11 cellular contexts compared by ENCODE assay signal in genomic region chr1:37537378-37537777, GRCh38. TPM values are rescaled to one million over a fixed set of nuclear protein-coding genes. Genes with fewer than 3 reads are reported as not detected.
A peak's percentile ranks its signal among the peaks of the same experiment; 100 is the strongest.
DNase-seq lines count a peak whose midpoint lies in the region; ATAC-seq, FAIRE-seq and TF ChIP-seq lines count a peak whose summit lies in the region.
"Had no signal": no experiment of that assay in that cellular context is flagged by ENCODE, and none has a peak within 500 bp of the region (broad histone marks: within the 10 kb centered on the region; RNA-seq: fewer than 3 reads in every experiment).

No MANE protein-coding gene starts in this region.

- CTCF ChIA-PET in A673 (lab: Charles Lee), result interaction anchor here (1.0 kb wide), 1 partner anchor 23 kb away, joined by 3 read pairs; the partner anchor contains the start of gene MEAF6

- intact Hi-C loops in A673 (cut with micrococcal nuclease; ENCODE audit: unreplicated experiment), result no loop called here
- intact Hi-C loops in kidney (cut with DNase I), result no loop called here

- no peak overlapping the region for H3K4me2 ChIP-seq in hepatocyte

- no peak overlapping the region for H2AFZ ChIP-seq in hepatocyte

- no peaks in the 10 kb centered on the region for H3K27me3 Mint-ChIP-seq in activated naive CD8-positive, alpha-beta T cell treated with anti-CD3 and anti-CD28 coated beads for 36 hours

- no peak for TF ChIP-seq CTCF in A673 (conservative IDR thresholded peaks at IDR 0.05; ENCODE audit: low read depth, low read length)
- TF ChIP-seq CTCF in HFF-Myc (IDR thresholded peaks at IDR 0.05; ENCODE audit: low read depth, low read length, missing control alignments), result no peak
- no peak for TF ChIP-seq CTCF in hepatocyte (IDR thresholded peaks at IDR 0.05; ENCODE audit: poor library complexity)
- no peak for TF ChIP-seq CTCF in kidney (IDR thresholded peaks at IDR 0.05; ENCODE audit: borderline replicate concordance, extremely low read depth, insufficient read depth)
- no peak for TF ChIP-seq CTCF in tibial nerve (IDR thresholded peaks at IDR 0.05)

- TF ChIP-seq POLR2A in tibial nerve (IDR thresholded peaks at IDR 0.05), result no peak

- no peaks in the 10 kb centered on the region for H4K20me1 ChIP-seq in hepatocyte (ENCODE audit: insufficient read depth, poor library complexity, severe bottlenecking)

- H3K27me3 ChIP-seq in A673 (replicated peaks; ENCODE audit: insufficient read depth, low read depth, low read length, poor library complexity) (no peaks in the 10 kb centered on the region), hepatocyte (no peaks in the 10 kb centered on the region), tibial nerve (no peaks in the 10 kb centered on the region)

- TSS peak; percentile 28 for BruUV-seq in A673 (replicated peaks; lab: Mats Ljungman, UMichigan)

- no peak overlapping the region for H3K27ac ChIP-seq in A673 (ENCODE audit: low read depth, low read length, poor library complexity, severe bottlenecking)
- H3K27ac ChIP-seq in hepatocyte, result peak overlapping the region; percentile 55
- H3K27ac ChIP-seq in kidney (ENCODE audit: low read depth in 2 of 2, low read length in 2 of 2), result no peak overlapping the region
- no peak overlapping the region for H3K27ac ChIP-seq in tibial nerve

- peaks cover 25% of the 10 kb centered on the region for H3K36me3 Mint-ChIP-seq in activated naive CD8-positive, alpha-beta T cell treated with anti-CD3 and anti-CD28 coated beads for 36 hours

- POLR2A ChIA-PET in A673 (lab: Charles Lee; ENCODE audit: low non-redundant PET), result no interaction called here

- no peaks in the 10 kb centered on the region for H3K4me1 ChIP-seq in A673 (ENCODE audit: insufficient read depth, low read length, poor library complexity, severe bottlenecking)
- no peaks in the 10 kb centered on the region for H3K4me1 ChIP-seq in hepatocyte (ENCODE audit: insufficient read depth)
- H3K4me1 ChIP-seq in kidney (ENCODE audit: control insufficient read depth in 1 of 2, insufficient read depth in 1 of 2, low read depth in 1 of 2, low read length in 2 of 2), result no peaks in the 10 kb centered on the region
- H3K4me1 ChIP-seq in tibial nerve, result peaks cover 0 to 12% (median 0%) of the 10 kb centered on the region in 4 donors

- no peak for ATAC-seq in GM18867 (IDR thresholded peaks at IDR 0.05; ENCODE audit: unreplicated experiment)

- H3K9me3 ChIP-seq in A673 (ENCODE audit: low read depth, low read length, poor library complexity, severe bottlenecking) (no peaks in the 10 kb centered on the region), hepatocyte (ENCODE audit: low read depth) (no peaks in the 10 kb centered on the region), kidney (ENCODE audit: control insufficient read depth in 1 of 2, low read length in 2 of 2) (no peaks in the 10 kb centered on the region), tibial nerve (no peaks in the 10 kb centered on the region)

- WGBS in hepatocyte (ENCODE audit: low lambda C conversion rate, missing lambda C conversion rate), result 90% methylated on average over 2 of the region's 2 CpGs
- WGBS in tibial nerve, 2 donors, result 90% methylated on average over 2 of the region's 2 CpGs

- H3K27ac Mint-ChIP-seq in activated naive CD8-positive, alpha-beta T cell treated with anti-CD3 and anti-CD28 coated beads for 36 hours, result peak overlapping the region; percentile 9

- H3K9ac ChIP-seq in kidney (ENCODE audit: low read length in 2 of 2), result no peak overlapping the region

- H3K79me2 ChIP-seq in hepatocyte, result no peaks in the 10 kb centered on the region

- H3K36me3 ChIP-seq in A673 (ENCODE audit: insufficient read depth, low read length, poor library complexity, severe bottlenecking) (peaks cover 36% of the 10 kb centered on the region), hepatocyte (replicated peaks; ENCODE audit: insufficient read depth, low read depth) (no peaks in the 10 kb centered on the region), kidney (ENCODE audit: control insufficient read depth in 1 of 2, insufficient read depth in 2 of 2, low read length in 2 of 2) (peaks cover 23 to 40% of the 10 kb centered on the region in 2 donors), tibial nerve (peaks cover 9 to 72% (median 20%) of the 10 kb centered on the region in 3 donors)

- no peak for FAIRE-seq in kidney (lab: Jason Lieb, UNC)
- FAIRE-seq: RCC 7860, TTC549 had no signal

- TF ChIP-seq EP300 in tibial nerve (IDR thresholded peaks at IDR 0.05), result no peak

- no peak overlapping the region for H3K4me3 Mint-ChIP-seq in activated naive CD8-positive, alpha-beta T cell treated with anti-CD3 and anti-CD28 coated beads for 36 hours

- peaks cover 20% of the 10 kb centered on the region for H3K4me1 Mint-ChIP-seq in activated naive CD8-positive, alpha-beta T cell treated with anti-CD3 and anti-CD28 coated beads for 36 hours

- DNase-seq in A673 (ENCODE audit: low spot score) (no peak), HFF-Myc (ENCODE audit: extremely low read depth, low read depth) (peak; percentile 9), hepatocyte (ENCODE audit: low spot score) (no peak), kidney (no peak), tibial nerve (ENCODE audit: low spot score in 2 of 2) (no peak)
- no peak for DNase-seq in activated naive CD8-positive, alpha-beta T cell treated with anti-CD3 and anti-CD28 coated beads for 36 hours
- DNase-seq in central memory CD4-positive, alpha-beta T cell, result no peak
- DNase-seq: NCI-H187 treated with DMSO at 0.1 percent for 48 hours had no signal

- H3K9me3 Mint-ChIP-seq in activated naive CD8-positive, alpha-beta T cell treated with anti-CD3 and anti-CD28 coated beads for 36 hours, result no peaks in the 10 kb centered on the region

- H3K9me2 ChIP-seq in hepatocyte (replicated peaks; ENCODE audit: insufficient read depth), result no peaks in the 10 kb centered on the region

- H3K4me3 ChIP-seq in A673 (ENCODE audit: low read depth, low read length, poor library complexity, severe bottlenecking) (no peak overlapping the region), HFF-Myc (replicated peaks; ENCODE audit: low read depth, low read length) (no peak overlapping the region), hepatocyte (no peak overlapping the region), kidney (ENCODE audit: low read length in 2 of 2) (no peak overlapping the region), tibial nerve (no peak overlapping the region)

RNA-seq across cellular contexts. Expression of gene SNIP1, which starts 16.7 kb away (rescaled TPM):
- total RNA-seq in A673 (2021) (18.1 and 18.3 TPM in 2 replicates), hepatocyte (10.5 and 10.9 TPM in 2 replicates), kidney (20.1 TPM), tibial nerve (10 to 100 TPM in 3 of 4 donors, 1 to 10 TPM in 1; 9.0 to 46.9 (median 37.7) TPM)
- 10 to 100 TPM; 25.2 to 27.6 TPM for total RNA-seq in activated naive CD8-positive, alpha-beta T cell treated with anti-CD3 and anti-CD28 coated beads for 36 hours
- polyA plus RNA-seq in hepatocyte (6.5 and 8.0 TPM in 2 replicates), kidney (ENCODE audit: insufficient read depth, low read depth, low replicate concordance) (3.9 TPM)

RNA-seq across cellular contexts. Expression of gene DNALI1, which starts 19.4 kb away (rescaled TPM):
- total RNA-seq in A673 (2021), result 6.3 and 11.8 TPM in 2 replicates
- not detected for total RNA-seq in activated naive CD8-positive, alpha-beta T cell treated with anti-CD3 and anti-CD28 coated beads for 36 hours
- total RNA-seq in hepatocyte, result 11.5 TPM in 2 replicates
- polyA plus RNA-seq in hepatocyte, result 33.1 and 38.8 TPM in 2 replicates
- total RNA-seq in kidney, result 34.8 TPM
- polyA plus RNA-seq in kidney (ENCODE audit: insufficient read depth, low read depth, low replicate concordance), result 46.4 TPM
- total RNA-seq in tibial nerve, result 10 to 100 TPM in 1 of 4 donors, 1 to 10 TPM in 3; 6.3 to 10.3 (median 9.5) TPM

RNA-seq across cellular contexts. Expression of gene MEAF6, which starts 22.8 kb away (rescaled TPM):
- total RNA-seq in A673 (2021) (73.8 and 75.7 TPM in 2 replicates), hepatocyte (74.7 TPM in 2 replicates), kidney (65.8 TPM), tibial nerve (10 to 100 TPM; 33.3 to 59.4 (median 40.3) TPM)
- 10 to 100 TPM; 78.3 to 83.3 TPM for total RNA-seq in activated naive CD8-positive, alpha-beta T cell treated with anti-CD3 and anti-CD28 coated beads for 36 hours
- polyA plus RNA-seq in hepatocyte (46.5 and 62.8 TPM in 2 replicates), kidney (ENCODE audit: insufficient read depth, low read depth, low replicate concordance) (45.7 TPM)

RNA-seq across cellular contexts. Expression of gene GNL2, which starts 58.4 kb away (rescaled TPM):
- total RNA-seq in A673 (2021) (101 and 121 TPM in 2 replicates), hepatocyte (36.0 and 47.2 TPM in 2 replicates), kidney (35.9 TPM), tibial nerve (10 to 100 TPM; 27.8 to 67.5 (median 44.2) TPM)
- total RNA-seq in activated naive CD8-positive, alpha-beta T cell treated with anti-CD3 and anti-CD28 coated beads for 36 hours, result 100 to 1,000 TPM in 1 of 2 experiments, 10 to 100 TPM in 1; 95.8 to 101 TPM
- polyA plus RNA-seq in hepatocyte (51.7 and 56.1 TPM in 2 replicates), kidney (ENCODE audit: insufficient read depth, low read depth, low replicate concordance) (36.7 TPM)
